ENCODE assay signal across 11 cellular contexts in genomic region chr2:43300781-43301586, GRCh38.
A peak's percentile ranks its signal among the peaks of the same experiment; 100 is the strongest.
DNase-seq lines count a peak whose midpoint lies in the region; ATAC-seq and TF ChIP-seq lines count a peak whose summit lies in the region.
"Had no signal": no experiment of that assay in that cellular context is flagged by ENCODE, and none has a peak within 500 bp of the region (broad histone marks: within the 10 kb centered on the region; RNA-seq: fewer than 3 reads in every experiment).

No MANE protein-coding gene starts in this region.

- H3K4me1 ChIP-seq in KMS-11 (ENCODE audit: low read depth, poor library complexity, severe bottlenecking) (peaks cover 72% of the 10 kb centered on the region), Panc1 (ENCODE audit: control insufficient read depth, insufficient read depth, low read length) (peaks cover 24% of the 10 kb centered on the region), esophagus muscularis mucosa (peaks cover 43 to 66% (median 56%) of the 10 kb centered on the region in 4 donors)

- TF ChIP-seq EP300 in esophagus muscularis mucosa (IDR thresholded peaks at IDR 0.05), result no peak

- peak overlapping the region; percentile 97 for H3K4me2 ChIP-seq in KMS-11

- BruUV-seq in Panc1 (replicated peaks; lab: Mats Ljungman, UMichigan), result no TSS peak

- CTCF ChIA-PET in Panc1 (lab: Charles Lee), result no interaction called here

- H3K27me3 ChIP-seq in KMS-11 (ENCODE audit: insufficient read depth, low read depth) (no peaks in the 10 kb centered on the region), Panc1 (ENCODE audit: control insufficient read depth, insufficient read depth, low read length) (no peaks in the 10 kb centered on the region), esophagus muscularis mucosa (no peaks in the 10 kb centered on the region)
- H3K27me3 ChIP-seq: brain microvascular endothelial cell had no signal

- 70% methylated on average over 13 of the region's 13 CpGs for WGBS in esophagus muscularis mucosa

- TF ChIP-seq POLR2A in esophagus muscularis mucosa (IDR thresholded peaks at IDR 0.05; ENCODE audit: low read depth), result no peak

- no peaks in the 10 kb centered on the region for H3K79me2 ChIP-seq in KMS-11 (ENCODE audit: insufficient read depth, low read depth)

- H3K4me3 ChIP-seq in KMS-11 (IDR thresholded peaks at IDR 0.05; ENCODE audit: insufficient read depth, low read depth, low read length) (no peak overlapping the region), Panc1 (ENCODE audit: low read depth in 2 of 2, low read length in 2 of 2) (no peak overlapping the region), esophagus muscularis mucosa (peak overlapping the region in 1 of 4 donors; percentile 42)

- H2AFZ ChIP-seq in KMS-11 (ENCODE audit: low read depth), result peak overlapping the region; percentile 6; the same call in 1 of the 2 replicates

- in situ Hi-C loops in Panc1 (cut with HindIII; ENCODE audit: low pct_unique_long_range_greater_than_20kb, low sequenced_read_pairs), result no loop called here

- peak overlapping the region; percentile 35; the same call in 1 of the 2 replicates for H3K9ac ChIP-seq in KMS-11

- TF ChIP-seq CTCF in KMS-11 (conservative IDR thresholded peaks at IDR 0.05; ENCODE audit: low read depth, low read length) (no peak), Panc1 (IDR thresholded peaks at IDR 0.05) (no peak), esophagus muscularis mucosa (IDR thresholded peaks at IDR 0.05) (no peak)

- intact Hi-C loops in Panc1 (cut with micrococcal nuclease; ENCODE audit: unreplicated experiment), result no loop called here
- intact Hi-C loops in esophagus muscularis mucosa (cut with DNase I), result no loop called here

- ATAC-seq in Panc1 (no peak), GM18870 (IDR thresholded peaks at IDR 0.05; ENCODE audit: unreplicated experiment) (no peak), HG03196 (IDR thresholded peaks at IDR 0.05; ENCODE audit: unreplicated experiment) (no peak)
- ATAC-seq: CD8-positive, alpha-beta T cell had no signal

- DNase-seq in Panc1 (ENCODE audit: low read depth, low spot score) (no peak), esophagus muscularis mucosa (ENCODE audit: extremely low spot score) (no peak), renal cortical epithelial cell (ENCODE audit: low read depth) (peak; percentile 66), iPS-NIHi7 (ENCODE audit: extremely low spot score) (no peak), NCI-H128 (lab: John Stamatoyannopoulos, UW; ENCODE audit: unreplicated experiment) (no peak)
- DNase-seq: activated CD4-positive, alpha-beta T cell treated with anti-CD3 and anti-CD28 coated beads for 48 hours; brain microvascular endothelial cell; CD8-positive, alpha-beta T cell had no signal

- H3K9me3 ChIP-seq in Panc1 (ENCODE audit: control insufficient read depth, insufficient read depth, low read depth, low read length) (no peaks in the 10 kb centered on the region), esophagus muscularis mucosa (no peaks in the 10 kb centered on the region)

- H3K36me3 ChIP-seq in KMS-11 (ENCODE audit: insufficient read depth) (no peaks in the 10 kb centered on the region), Panc1 (ENCODE audit: control insufficient read depth, insufficient read depth, low read length) (no peaks in the 10 kb centered on the region), esophagus muscularis mucosa (no peaks in the 10 kb centered on the region)
- H3K36me3 ChIP-seq: brain microvascular endothelial cell had no signal

- H3K27ac ChIP-seq in KMS-11, result peak overlapping the region; percentile 76
- H3K27ac ChIP-seq in Panc1 (ENCODE audit: low read length), result peak overlapping the region; percentile 35; the same call in 1 of the 2 replicates
- H3K27ac ChIP-seq in esophagus muscularis mucosa (replicated peaks in 1 of 4), result peak overlapping the region; percentile 8 to 88 (median 52)
- H3K27ac ChIP-seq: brain microvascular endothelial cell had no signal

- no peaks in the 10 kb centered on the region for H4K20me1 ChIP-seq in KMS-11 (ENCODE audit: insufficient read depth)

- POLR2A ChIA-PET in Panc1 (lab: Charles Lee), result interaction anchor here (0.6 kb wide), 1 partner anchor 59 kb away, joined by 4 read pairs; no protein-coding TSS in a partner anchor
